ENCODE assay signal across 1 cellular context in genomic region chr1:74611887-74612286, GRCh38.
TF ChIP-seq lines count a peak whose summit lies in the region.

No MANE protein-coding gene starts in this region.

TF ChIP-seq in SK-N-SH treated with all-trans-retinoic acid at 6 μM for 48 hours, 23 proteins besides CTCF, POLR2A, EP300 and RAD21 (continued from another document):
- TF ChIP-seq, protein P1, sequence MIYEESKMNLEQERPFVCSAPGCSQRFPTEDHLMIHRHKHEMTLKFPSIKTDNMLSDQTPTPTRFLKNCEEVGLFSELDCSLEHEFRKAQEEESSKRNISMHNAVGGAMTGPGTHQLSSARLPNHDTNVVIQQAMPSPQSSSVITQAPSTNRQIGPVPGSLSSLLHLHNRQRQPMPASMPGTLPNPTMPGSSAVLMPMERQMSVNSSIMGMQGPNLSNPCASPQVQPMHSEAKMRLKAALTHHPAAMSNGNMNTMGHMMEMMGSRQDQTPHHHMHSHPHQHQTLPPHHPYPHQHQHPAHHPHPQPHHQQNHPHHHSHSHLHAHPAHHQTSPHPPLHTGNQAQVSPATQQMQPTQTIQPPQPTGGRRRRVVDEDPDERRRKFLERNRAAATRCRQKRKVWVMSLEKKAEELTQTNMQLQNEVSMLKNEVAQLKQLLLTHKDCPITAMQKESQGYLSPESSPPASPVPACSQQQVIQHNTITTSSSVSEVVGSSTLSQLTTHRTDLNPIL (CRISPR knock-in tag; IDR thresholded peaks at IDR 0.05; ENCODE audit: low read depth): 0 out of 2 replicates have a peak, but pooled peaks have one; percentile 16
- TF ChIP-seq TCF4 (CRISPR knock-in tag; IDR thresholded peaks at IDR 0.05; ENCODE audit: borderline replicate concordance) (peak; percentile 39; the same call in 1 of the 2 replicates), ISL1 (CRISPR knock-in tag; IDR thresholded peaks at IDR 0.05) (peak; percentile 95)
